In the genomic region with DNA sequence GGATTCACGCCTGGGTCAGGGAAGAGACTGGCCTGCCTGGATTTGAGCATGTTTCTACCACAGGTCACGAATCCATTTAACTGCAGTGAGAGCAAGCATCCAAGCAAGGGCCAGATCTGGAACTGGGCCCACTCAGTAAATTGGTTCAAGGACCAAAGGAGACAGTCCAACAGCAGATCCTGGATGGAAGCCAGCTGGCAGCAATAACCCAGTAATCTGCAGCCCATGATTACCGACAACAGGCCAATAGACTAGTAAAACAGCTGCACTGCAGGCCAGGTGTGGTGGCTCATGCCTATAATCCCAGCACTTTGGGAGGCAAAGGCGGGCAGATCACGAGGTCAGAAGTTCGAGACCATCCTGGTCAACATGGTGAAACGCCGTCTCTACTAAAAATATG, we compare ENCODE assay signal across 12 cellular contexts. TPM values are rescaled to one million over a fixed set of nuclear protein-coding genes. Genes with fewer than 3 reads are reported as not detected.
DNase-seq lines count a peak whose midpoint lies in the region; ATAC-seq and TF ChIP-seq lines count a peak whose summit lies in the region.
"Had no signal": no experiment of that assay in that cellular context is flagged by ENCODE, and none has a peak within 500 bp of the region (broad histone marks: within the 10 kb centered on the region; RNA-seq: fewer than 3 reads in every experiment).

No MANE protein-coding gene starts in this region.

- WGBS in adrenal gland, 4 donors = 28 to 45% (median 35%) methylated on average over 7 to 8 of the region's 8 CpGs
- 41% methylated on average over 8 of the region's 8 CpGs for WGBS in right cardiac atrium
- 75 to 76% methylated on average over 8 of the region's 8 CpGs for WGBS in aorta, 2 donors

- no peaks in the 10 kb centered on the region for H3K4me1 Mint-ChIP-seq in effector memory CD8-positive, alpha-beta T cell (ENCODE audit: low read depth in 2 of 2)

- no peak overlapping the region for H3K4me3 ChIP-seq in adrenal gland
- no peak overlapping the region for H3K4me3 ChIP-seq in right cardiac atrium (ENCODE audit: low read length)
- H3K4me3 ChIP-seq in aorta (ENCODE audit: low read length in 2 of 2) = no peak overlapping the region
- H3K4me3 ChIP-seq: skin epidermis had no signal

- peaks cover 9 to 29% of the 10 kb centered on the region in 2 donors for H3K27me3 Mint-ChIP-seq in effector memory CD8-positive, alpha-beta T cell

- TF ChIP-seq CTCF in adrenal gland (IDR thresholded peaks at IDR 0.05) = no peak

- H3K27ac ChIP-seq in adrenal gland = no peak overlapping the region
- H3K27ac ChIP-seq in right cardiac atrium (ENCODE audit: low read length) = no peak overlapping the region
- no peak overlapping the region for H3K27ac ChIP-seq in aorta (ENCODE audit: low read depth in 1 of 2, low read length in 2 of 2)
- H3K27ac ChIP-seq: skin epidermis had no signal

- H3K4me3 Mint-ChIP-seq in effector memory CD8-positive, alpha-beta T cell = no peak overlapping the region
- H3K4me3 Mint-ChIP-seq: H9 had no signal

- H3K27ac Mint-ChIP-seq in effector memory CD8-positive, alpha-beta T cell = no peak overlapping the region
- H3K27ac Mint-ChIP-seq: H9 had no signal

- H3K27me3 ChIP-seq in adrenal gland = no peaks in the 10 kb centered on the region
- no peaks in the 10 kb centered on the region for H3K27me3 ChIP-seq in right cardiac atrium (ENCODE audit: control insufficient read depth, insufficient read depth)
- no peaks in the 10 kb centered on the region for H3K27me3 ChIP-seq in aorta (ENCODE audit: control insufficient read depth in 1 of 2, insufficient read depth in 2 of 2, low read length in 1 of 2)

- no peaks in the 10 kb centered on the region for H3K9me3 Mint-ChIP-seq in effector memory CD8-positive, alpha-beta T cell
- H3K9me3 Mint-ChIP-seq: H9 had no signal

- DNase-seq in NCI-H82 (lab: John Stamatoyannopoulos, UW) (peak; percentile 30), NCI-H82 treated with DMSO at 0.1 percent for 48 hours (lab: John Stamatoyannopoulos, UW; ENCODE audit: unreplicated experiment) (no peak), adrenal gland (peak; percentile 89 to 98 (median 96)), right cardiac atrium (peak; percentile 70 to 90 (median 84)), aorta (no peak), foreskin melanocyte (no peak)
- DNase-seq in stimulated activated CD4-positive, alpha-beta T cell treated with anti-CD3 and anti-CD28 coated beads, Interleukin-12 subunit alpha, Interleukin-12 subunit beta, amount 100 ng/mL, for 4 hours = no peak
- DNase-seq in effector memory CD8-positive, alpha-beta T cell = no peak
- DNase-seq: activated CD4-positive, CD25-positive, alpha-beta regulatory T cell treated with anti-CD3 and anti-CD28 coated beads, Interleukin-2, amount 50 U/mL, for 72 hours; H9 had no signal

- no peaks in the 10 kb centered on the region for H3K9me3 ChIP-seq in adrenal gland (replicated peaks in 1 of 3)
- H3K9me3 ChIP-seq in right cardiac atrium (ENCODE audit: control insufficient read depth, low read length) = no peaks in the 10 kb centered on the region
- no peaks in the 10 kb centered on the region for H3K9me3 ChIP-seq in aorta (ENCODE audit: control insufficient read depth, low read length)

- no peaks in the 10 kb centered on the region for H3K4me1 ChIP-seq in adrenal gland (replicated peaks in 1 of 2)
- no peaks in the 10 kb centered on the region for H3K4me1 ChIP-seq in right cardiac atrium (ENCODE audit: control insufficient read depth, insufficient read depth, low read length)
- H3K4me1 ChIP-seq in aorta (ENCODE audit: control insufficient read depth in 1 of 2, insufficient read depth in 2 of 2, low read length in 2 of 2) = no peaks in the 10 kb centered on the region

- no peaks in the 10 kb centered on the region for H3K36me3 ChIP-seq in adrenal gland (replicated peaks in 1 of 2)
- no peaks in the 10 kb centered on the region for H3K36me3 ChIP-seq in aorta (ENCODE audit: control insufficient read depth in 1 of 2, insufficient read depth in 2 of 2, low read length in 1 of 2)

- no peaks in the 10 kb centered on the region for H3K36me3 Mint-ChIP-seq in effector memory CD8-positive, alpha-beta T cell (ENCODE audit: insufficient read depth)

- intact Hi-C loops in adrenal gland (cut with DNase I) = no loop called here
- intact Hi-C loops in right cardiac atrium (cut with DNase I) = no loop called here
- intact Hi-C loops in aorta (cut with DNase I) = no loop called here

- peak; percentile 80 to 92 for ATAC-seq in right cardiac atrium
- ATAC-seq in aorta (ENCODE audit: low FRiP score) = peak; percentile 29
- ATAC-seq in effector memory CD8-positive, alpha-beta T cell (replicated peaks) = no peak

- no peak for TF ChIP-seq POLR2A in adrenal gland (IDR thresholded peaks at IDR 0.05)

RNA-seq across cellular contexts. Expression of a gene that starts 11.8 kb away (rescaled TPM):
- total RNA-seq in adrenal gland = not detected
- polyA plus RNA-seq in adrenal gland = not detected
- not detected for total RNA-seq in right cardiac atrium
- polyA plus RNA-seq in right cardiac atrium = not detected
- not detected for total RNA-seq in aorta
- not detected for polyA plus RNA-seq in aorta
- total RNA-seq: H9, LHCN-M2 had no signal

RNA-seq across cellular contexts. Expression of a gene that starts 43.4 kb away (rescaled TPM):
- total RNA-seq in adrenal gland (100 to 1,000 TPM in 4 of 8 donors, 10 to 100 TPM in 4; 41.1 to 199 (median 96.9) TPM), right cardiac atrium (10 to 100 TPM; 90.0 to 99.7 (median 97.2) TPM), aorta (100 to 1,000 TPM; 116 to 125 TPM)
- polyA plus RNA-seq in adrenal gland (100 to 1,000 TPM; 153 to 267 (median 176) TPM), right cardiac atrium (45.0 TPM), aorta (10 to 100 TPM; 69.3 to 74.1 TPM)

RNA-seq across cellular contexts. Expression of a gene that starts 53.5 kb away (rescaled TPM):
- total RNA-seq in adrenal gland = not detected
- polyA plus RNA-seq in adrenal gland = not detected
- total RNA-seq in right cardiac atrium = not detected
- polyA plus RNA-seq in right cardiac atrium = not detected
- total RNA-seq in aorta = not detected
- 1 to 10 TPM in 1 of 2 donors, not detected in 1; 6.1 TPM for polyA plus RNA-seq in aorta
- total RNA-seq: H9, LHCN-M2 had no signal

Comparison
In these comparisons a context has a peak if more than half of its experiments do, and no peak if none do; other contexts are left out.
1. DNase-seq: peak in NCI-H82 (single experiment), adrenal gland (7 of 7) and right cardiac atrium (3 of 3); none in NCI-H82 treated with DMSO at 0.1 percent for 48 hours (single experiment), aorta (0 of 2), foreskin melanocyte (single experiment), stimulated activated CD4-positive, alpha-beta T cell treated with anti-CD3 and anti-CD28 coated beads, Interleukin-12 subunit alpha, Interleukin-12 subunit beta, amount 100 ng/mL, for 4 hours (single experiment) and effector memory CD8-positive, alpha-beta T cell (0 of 3).